In genomic region chr7:142459557-142459963, GRCh38 we compare ENCODE assay signal across 8 cellular contexts.
DNase-seq lines count a peak whose midpoint lies in the region; ATAC-seq and TF ChIP-seq lines count a peak whose summit lies in the region.

No MANE protein-coding gene starts in this region.

- ATAC-seq in activated T-cell treated with anti-CD3 and anti-CD28 coated beads, Interleukin-2, amount 50 U/mL, for 4 hours = peak; percentile 59 to 74
- ATAC-seq in GM21526 (IDR thresholded peaks at IDR 0.05; ENCODE audit: low FRiP score, unreplicated experiment) = peak; percentile 79

- no peak for DNase-seq in activated T-cell treated with anti-CD3 and anti-CD28 coated beads, Interleukin-2, amount 50 U/mL, for 4 hours
- DNase-seq in activated T-cell treated with anti-CD3 and anti-CD28 coated beads for 4 hours (no peak), HPDE6-E6E7 (ENCODE audit: extremely low spot score) (peak; percentile 50), RPMI7951 (ENCODE audit: low read depth) (peak; percentile 85), dorsolateral prefrontal cortex (peak in 1 of 10 donors; percentile 32), mesothelial cell of epicardium (ENCODE audit: low spot score in 2 of 2, unreplicated experiment in 2 of 2) (no peak)
- DNase-seq in activated T-helper 2 cell treated with anti-CD3 and anti-CD28 coated beads, Interferon-gamma antibody, Interleukin-2, Interleukin-4, amounts not matched to agents 10 μg/mL and 5 μg/mL and 100 μg/mL, durations not matched to agents 14 hours and 24 hours and 36 hours (ENCODE audit: low spot score) = no peak

- no peak overlapping the region for H3K4me3 Mint-ChIP-seq in activated T-cell treated with anti-CD3 and anti-CD28 coated beads, Interleukin-2, amount 50 U/mL, for 4 hours
- H3K4me3 Mint-ChIP-seq in mesothelial cell of epicardium = no peak overlapping the region
- H3K4me3 Mint-ChIP-seq in activated T-helper 2 cell treated with anti-CD3 and anti-CD28 coated beads, Interferon-gamma antibody, Interleukin-2, Interleukin-4, amounts not matched to agents 10 μg/mL and 5 μg/mL and 100 μg/mL, durations not matched to agents 14 hours and 24 hours and 36 hours (ENCODE audit: low read depth) = no peak overlapping the region

- no peaks in the 10 kb centered on the region for H3K36me3 Mint-ChIP-seq in activated T-cell treated with anti-CD3 and anti-CD28 coated beads, Interleukin-2, amount 50 U/mL, for 4 hours (ENCODE audit: insufficient read depth)
- no peaks in the 10 kb centered on the region for H3K36me3 Mint-ChIP-seq in mesothelial cell of epicardium
- H3K36me3 Mint-ChIP-seq in activated T-helper 2 cell treated with anti-CD3 and anti-CD28 coated beads, Interferon-gamma antibody, Interleukin-2, Interleukin-4, amounts not matched to agents 10 μg/mL and 5 μg/mL and 100 μg/mL, durations not matched to agents 14 hours and 24 hours and 36 hours (ENCODE audit: low read depth) = no peaks in the 10 kb centered on the region

- H3K9me3 Mint-ChIP-seq in activated T-cell treated with anti-CD3 and anti-CD28 coated beads, Interleukin-2, amount 50 U/mL, for 4 hours = no peaks in the 10 kb centered on the region
- H3K9me3 Mint-ChIP-seq in mesothelial cell of epicardium = no peaks in the 10 kb centered on the region
- no peaks in the 10 kb centered on the region for H3K9me3 Mint-ChIP-seq in activated T-helper 2 cell treated with anti-CD3 and anti-CD28 coated beads, Interferon-gamma antibody, Interleukin-2, Interleukin-4, amounts not matched to agents 10 μg/mL and 5 μg/mL and 100 μg/mL, durations not matched to agents 14 hours and 24 hours and 36 hours

- intact Hi-C loops in dorsolateral prefrontal cortex (cut with DNase I) = loop anchor here in 1 of 2 donors (5.0 kb wide), 2 partner anchors 72 to 137 kb away; no protein-coding TSS in a partner anchor
- intact Hi-C loops in activated T-helper 2 cell treated with anti-CD3 and anti-CD28 coated beads, Interferon-gamma antibody, Interleukin-2, Interleukin-4, amounts not matched to agents 10 μg/mL and 5 μg/mL and 100 μg/mL, durations not matched to agents 14 hours and 24 hours and 36 hours (cut with micrococcal nuclease) = loop anchor here (1.0 kb wide), 1 partner anchor 24 kb away; no protein-coding TSS in a partner anchor

- no peak overlapping the region for H3K27ac ChIP-seq in dorsolateral prefrontal cortex

- no peaks in the 10 kb centered on the region for H3K27me3 Mint-ChIP-seq in activated T-cell treated with anti-CD3 and anti-CD28 coated beads, Interleukin-2, amount 50 U/mL, for 4 hours (ENCODE audit: low read depth)
- peaks cover 35% of the 10 kb centered on the region for H3K27me3 Mint-ChIP-seq in mesothelial cell of epicardium (ENCODE audit: low read depth)
- H3K27me3 Mint-ChIP-seq in activated T-helper 2 cell treated with anti-CD3 and anti-CD28 coated beads, Interferon-gamma antibody, Interleukin-2, Interleukin-4, amounts not matched to agents 10 μg/mL and 5 μg/mL and 100 μg/mL, durations not matched to agents 14 hours and 24 hours and 36 hours (ENCODE audit: low read depth) = peaks cover 7% of the 10 kb centered on the region

- H3K4me1 Mint-ChIP-seq in activated T-cell treated with anti-CD3 and anti-CD28 coated beads, Interleukin-2, amount 50 U/mL, for 4 hours (ENCODE audit: low read depth) = peaks cover 64% of the 10 kb centered on the region
- H3K4me1 Mint-ChIP-seq in mesothelial cell of epicardium = peaks cover 9% of the 10 kb centered on the region
- H3K4me1 Mint-ChIP-seq in activated T-helper 2 cell treated with anti-CD3 and anti-CD28 coated beads, Interferon-gamma antibody, Interleukin-2, Interleukin-4, amounts not matched to agents 10 μg/mL and 5 μg/mL and 100 μg/mL, durations not matched to agents 14 hours and 24 hours and 36 hours (ENCODE audit: low read depth) = peaks cover 43% of the 10 kb centered on the region

- H3K27me3 ChIP-seq in dorsolateral prefrontal cortex = peaks cover 0 to 4% (median 0%) of the 10 kb centered on the region in 45 donors

- no peak overlapping the region for H3K27ac Mint-ChIP-seq in mesothelial cell of epicardium
- H3K27ac Mint-ChIP-seq in activated T-helper 2 cell treated with anti-CD3 and anti-CD28 coated beads, Interferon-gamma antibody, Interleukin-2, Interleukin-4, amounts not matched to agents 10 μg/mL and 5 μg/mL and 100 μg/mL, durations not matched to agents 14 hours and 24 hours and 36 hours = no peak overlapping the region

- no peak overlapping the region for H3K4me3 ChIP-seq in dorsolateral prefrontal cortex

- TF ChIP-seq CTCF in dorsolateral prefrontal cortex (IDR thresholded peaks at IDR 0.05 in 54 of 56, conservative IDR thresholded peaks at IDR 0.05 in 2 of 56; ENCODE audit: low read depth in 1 of 56, partially characterized antibody in 56 of 56) = peak; percentile 55 to 90 (median 82)
- TF ChIP-seq CTCF in mesothelial cell of epicardium (IDR thresholded peaks at IDR 0.05; ENCODE audit: unreplicated experiment) = peak; percentile 66

Comparison
In these comparisons a context has a peak if more than half of its experiments do, and no peak if none do; other contexts are left out.
1. DNase-seq: peak in HPDE6-E6E7 (single experiment) and RPMI7951 (single experiment); none in activated T-cell treated with anti-CD3 and anti-CD28 coated beads, Interleukin-2, amount 50 U/mL, for 4 hours (single experiment), activated T-cell treated with anti-CD3 and anti-CD28 coated beads for 4 hours (single experiment), mesothelial cell of epicardium (0 of 2) and activated T-helper 2 cell treated with anti-CD3 and anti-CD28 coated beads, Interferon-gamma antibody, Interleukin-2, Interleukin-4, amounts not matched to agents 10 μg/mL and 5 μg/mL and 100 μg/mL, durations not matched to agents 14 hours and 24 hours and 36 hours (single experiment).